ENCODE assay signal across 19 cellular contexts in the genomic region with DNA sequence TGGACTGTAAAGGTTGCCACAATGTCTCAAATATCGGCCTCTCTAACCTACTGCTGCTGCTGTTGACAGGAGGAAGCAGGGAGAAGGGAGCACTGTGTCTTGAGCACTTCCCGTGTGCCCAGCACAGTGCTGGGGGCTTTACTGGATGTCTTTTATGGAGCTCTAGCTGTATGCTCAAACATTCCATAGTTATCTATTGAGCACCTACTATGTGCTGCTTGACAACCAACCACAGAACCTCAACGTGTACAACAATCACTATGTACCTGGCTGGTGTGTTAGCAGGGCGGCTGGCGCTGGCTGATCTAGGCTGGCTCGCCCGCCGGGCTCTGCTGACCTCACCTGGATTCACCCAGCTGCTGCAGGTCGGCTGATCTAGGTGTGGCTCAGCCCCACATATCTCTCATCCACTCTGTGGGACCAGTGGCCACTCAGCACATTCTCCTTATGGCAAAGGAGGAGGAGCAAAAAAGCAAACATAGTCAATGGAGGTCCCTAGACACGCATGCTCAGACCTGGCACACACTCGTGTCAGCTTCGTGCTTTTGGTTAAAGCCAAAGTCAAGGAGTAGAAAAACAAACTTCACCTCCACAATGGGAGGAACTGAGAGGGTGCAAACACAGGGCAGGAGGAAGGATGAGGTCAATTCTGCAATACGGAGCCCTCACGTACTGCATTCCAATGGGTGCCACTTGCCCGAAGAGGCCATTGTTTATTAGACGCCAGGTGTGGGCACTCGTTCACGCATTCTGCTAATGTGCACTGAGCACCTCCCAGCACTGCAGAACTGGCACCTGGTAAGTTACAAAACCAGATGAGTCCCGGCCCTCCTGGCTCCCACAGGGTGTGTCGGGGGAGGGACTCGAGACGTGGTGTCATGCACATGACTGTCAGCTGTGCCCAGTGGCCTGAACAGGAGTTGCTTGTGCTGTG.
DNase-seq lines count a peak whose midpoint lies in the region; ATAC-seq and TF ChIP-seq lines count a peak whose summit lies in the region.
"Had no signal": no experiment of that assay in that cellular context is flagged by ENCODE, and none has a peak within 500 bp of the region (broad histone marks: within the 10 kb centered on the region; RNA-seq: fewer than 3 reads in every experiment).

No MANE protein-coding gene starts in this region.

- H3K9ac ChIP-seq in colonic mucosa (ENCODE audit: low read depth in 2 of 2, low read length in 2 of 2), result no peak overlapping the region

- H3K27ac ChIP-seq in lower lobe of right lung (peak overlapping the region; percentile 78), colonic mucosa (no peak overlapping the region)
- H3K27ac ChIP-seq: adrenal gland, epithelial cell of prostate, HL-60, Peyer's patch had no signal

- no peaks in the 10 kb centered on the region for H3K36me3 ChIP-seq in lower lobe of right lung
- no peaks in the 10 kb centered on the region for H3K36me3 ChIP-seq in colonic mucosa
- H3K36me3 ChIP-seq: adrenal gland, Peyer's patch had no signal

- intact Hi-C loops in lower lobe of right lung (cut with DNase I), result no loop called here
- intact Hi-C loops in colonic mucosa (cut with DNase I), result no loop called here

- TF ChIP-seq CTCF in lower lobe of right lung (IDR thresholded peaks at IDR 0.05), result peak; percentile 38
- TF ChIP-seq CTCF in colonic mucosa (IDR thresholded peaks at IDR 0.05), result no peak

- H3K4me3 ChIP-seq in lower lobe of right lung (no peak overlapping the region), colonic mucosa (no peak overlapping the region)
- H3K4me3 ChIP-seq: adrenal gland, GM12878, Peyer's patch had no signal

- ATAC-seq in lower lobe of right lung, result peak; percentile 88
- ATAC-seq: activated T-cell treated with anti-CD3 and anti-CD28 coated beads, Interleukin-2, amount 50 U/mL, for 4 hours; GM12878; naive thymus-derived CD8-positive, alpha-beta T cell; T-helper 17 cell had no signal

- H3K4me1 ChIP-seq in lower lobe of right lung (peaks cover 66% of the 10 kb centered on the region), colonic mucosa (peaks cover 4% of the 10 kb centered on the region)

- H3K9me3 ChIP-seq in lower lobe of right lung, result no peaks in the 10 kb centered on the region
- H3K9me3 ChIP-seq in colonic mucosa, result no peaks in the 10 kb centered on the region
- H3K9me3 ChIP-seq: adrenal gland, Peyer's patch had no signal

- DNase-seq in DMS53 (lab: John Stamatoyannopoulos, UW) (peak; percentile 100), NCI-H2029 treated with DMSO at 0.1 percent for 48 hours (lab: John Stamatoyannopoulos, UW) (peak; percentile 99), SW480 (ENCODE audit: low spot score) (peak; percentile 84), lower lobe of right lung (peak; percentile 92), NCI-H446 treated with DMSO at 0.1 percent for 48 hours (lab: John Stamatoyannopoulos, UW) (no peak), colonic mucosa (no peak), SKM-1 (lab: John Stamatoyannopoulos, UW; ENCODE audit: unreplicated experiment) (no peak), superior temporal gyrus (ENCODE audit: extremely low spot score) (no peak)
- DNase-seq: activated CD4-positive, alpha-beta T cell treated with anti-CD3 and anti-CD28 coated beads for 4 hours; activated T-cell treated with anti-CD3 and anti-CD28 coated beads, Interleukin-2, amount 50 U/mL, for 4 hours; adrenal gland; cerebellar nuclear complex; Peyer's patch; stimulated activated CD4-positive, alpha-beta T cell treated with anti-CD3 and anti-CD28 coated beads, Interleukin-15, amount 100 ng/mL, for 24 hours; T-helper 17 cell had no signal

- H3K27me3 ChIP-seq in lower lobe of right lung (ENCODE audit: low read depth), result no peaks in the 10 kb centered on the region
- H3K27me3 ChIP-seq in colonic mucosa, result no peaks in the 10 kb centered on the region
- H3K27me3 ChIP-seq: adrenal gland, Peyer's patch had no signal

Comparison
In these comparisons a context has a peak if more than half of its experiments do, and no peak if none do; other contexts are left out.
1. DNase-seq: peak in DMS53 (single experiment), NCI-H2029 treated with DMSO at 0.1 percent for 48 hours (single experiment), SW480 (single experiment) and lower lobe of right lung (single experiment); none in NCI-H446 treated with DMSO at 0.1 percent for 48 hours (single experiment), colonic mucosa (single experiment), SKM-1 (single experiment) and superior temporal gyrus (single experiment).